In genomic region chr2:48946444-48947048, GRCh38 we compare ENCODE assay signal across 8 cellular contexts.
DNase-seq lines count a peak whose midpoint lies in the region; ATAC-seq and TF ChIP-seq lines count a peak whose summit lies in the region.

No MANE protein-coding gene starts in this region.

- no peaks in the 10 kb centered on the region for H3K36me3 ChIP-seq in DND-41 (ENCODE audit: insufficient read depth, low read length)
- no peaks in the 10 kb centered on the region for H3K36me3 ChIP-seq in neural progenitor cell

- H3K27ac ChIP-seq in DND-41 (ENCODE audit: low read length) (no peak overlapping the region), neural progenitor cell (no peak overlapping the region)

- H4K20me1 ChIP-seq in DND-41 (ENCODE audit: insufficient read depth, low read length): no peaks in the 10 kb centered on the region
- no peaks in the 10 kb centered on the region for H4K20me1 ChIP-seq in neural progenitor cell (ENCODE audit: low read depth)

- H2AFZ ChIP-seq in DND-41 (ENCODE audit: low read depth, low read length) (no peak overlapping the region), neural progenitor cell (replicated peaks) (peak overlapping the region; percentile 5)

- no peaks in the 10 kb centered on the region for H3F3A ChIP-seq in neural progenitor cell (ENCODE audit: low read depth)

- H3K4me1 ChIP-seq in DND-41 (ENCODE audit: insufficient read depth, low read length) (no peaks in the 10 kb centered on the region), neural progenitor cell (no peaks in the 10 kb centered on the region)

- H3K4me1 Mint-ChIP-seq in WTC11: peaks cover 3% of the 10 kb centered on the region
- H3K4me1 Mint-ChIP-seq in neural progenitor cell: peaks cover 3% of the 10 kb centered on the region

- DNase-seq in DND-41: peak; percentile 47
- peak; percentile 79 for DNase-seq in NCI-H2227 (lab: John Stamatoyannopoulos, UW; ENCODE audit: unreplicated experiment)
- DNase-seq in WTC11 (ENCODE audit: low spot score): no peak
- peak; percentile 43 for DNase-seq in fibroblast of villous mesenchyme (ENCODE audit: low read depth)
- DNase-seq in neural progenitor cell (ENCODE audit: low spot score): peak; percentile 74
- no peak for DNase-seq in KG1 (lab: John Stamatoyannopoulos, UW)

- H3K9me3 Mint-ChIP-seq in WTC11: no peaks in the 10 kb centered on the region
- no peaks in the 10 kb centered on the region for H3K9me3 Mint-ChIP-seq in neural progenitor cell

- H3K27me3 Mint-ChIP-seq in WTC11 (ENCODE audit: low read depth): no peaks in the 10 kb centered on the region
- H3K27me3 Mint-ChIP-seq in neural progenitor cell (ENCODE audit: insufficient read depth, low read depth): no peaks in the 10 kb centered on the region

- H3K4me3 ChIP-seq in DND-41 (ENCODE audit: low read depth in 1 of 2, low read length in 2 of 2): no peak overlapping the region
- H3K4me3 ChIP-seq in fibroblast of villous mesenchyme (ENCODE audit: low read depth, low read length): no peak overlapping the region
- no peak overlapping the region for H3K4me3 ChIP-seq in neural progenitor cell

- ATAC-seq in DND-41 (ENCODE audit: insufficient read depth, low read depth): peak; percentile 92
- ATAC-seq in GM19452 (IDR thresholded peaks at IDR 0.05; ENCODE audit: unreplicated experiment): peak; percentile 88
- ATAC-seq in HG03354 (IDR thresholded peaks at IDR 0.05; ENCODE audit: poor library complexity, severe bottlenecking, unreplicated experiment): peak; percentile 95
- peak; percentile 97 for ATAC-seq in WTC11

- H3K27me3 ChIP-seq in DND-41 (ENCODE audit: insufficient read depth, low read length, poor library complexity) (peaks cover 3% of the 10 kb centered on the region), neural progenitor cell (no peaks in the 10 kb centered on the region)

- POLR2A ChIA-PET in WTC11 (lab: Charles Lee): no interaction called here

- peak; percentile 88 for TF ChIP-seq CTCF in DND-41 (IDR thresholded peaks at IDR 0.05; ENCODE audit: borderline replicate concordance, extremely low read depth, low read length, poor library complexity, severe bottlenecking)
- TF ChIP-seq CTCF in WTC11 (IDR thresholded peaks at IDR 0.05): peak; percentile 93
- peak; percentile 80 for TF ChIP-seq CTCF in fibroblast of villous mesenchyme (IDR thresholded peaks at IDR 0.05; ENCODE audit: insufficient read depth, low read depth, low read length)
- TF ChIP-seq CTCF in neural progenitor cell (IDR thresholded peaks at IDR 0.05): peak; percentile 97

- no peaks in the 10 kb centered on the region for H3K36me3 Mint-ChIP-seq in WTC11
- no peaks in the 10 kb centered on the region for H3K36me3 Mint-ChIP-seq in neural progenitor cell

- H3K27ac Mint-ChIP-seq in WTC11 (no peak overlapping the region), neural progenitor cell (no peak overlapping the region)

- no peaks in the 10 kb centered on the region for H3K9me3 ChIP-seq in DND-41 (ENCODE audit: insufficient read depth, low read length, severe bottlenecking)
- no peaks in the 10 kb centered on the region for H3K9me3 ChIP-seq in neural progenitor cell (ENCODE audit: low read depth)

- no peak overlapping the region for H3K9ac ChIP-seq in DND-41 (ENCODE audit: low read depth, low read length)
- H3K9ac ChIP-seq in neural progenitor cell: no peak overlapping the region

- H3K4me3 Mint-ChIP-seq in WTC11: no peak overlapping the region
- H3K4me3 Mint-ChIP-seq in neural progenitor cell: no peak overlapping the region

- H3K4me2 ChIP-seq in DND-41 (ENCODE audit: insufficient read depth, low read length) (no peak overlapping the region), neural progenitor cell (no peak overlapping the region)

- CTCF ChIA-PET in WTC11 (lab: Charles Lee): interaction anchor here (0.6 to 1.8 kb wide), 10 partner anchors 12 to 1198 kb away, joined by 3 to 9 read pairs (median 3); no protein-coding TSS in a partner anchor

- H3K79me2 ChIP-seq in DND-41 (ENCODE audit: insufficient read depth, low read length) (no peaks in the 10 kb centered on the region), neural progenitor cell (ENCODE audit: low read depth) (no peaks in the 10 kb centered on the region)

TF ChIP-seq in WTC11, 78 proteins besides CTCF, POLR2A, EP300 and RAD21:
- no peak for TF ChIP-seq ZNF423 (CRISPR knock-in tag; IDR thresholded peaks at IDR 0.05)
- TF ChIP-seq ZNF512 (CRISPR knock-in tag; IDR thresholded peaks at IDR 0.05; ENCODE audit: borderline replicate concordance): no peak
- TF ChIP-seq ZNF317 (CRISPR knock-in tag; IDR thresholded peaks at IDR 0.05; ENCODE audit: borderline replicate concordance, low read depth): no peak
- TF ChIP-seq CREB1 (CRISPR knock-in tag; IDR thresholded peaks at IDR 0.05): no peak

Comparison
In these comparisons a context has a peak if more than half of its experiments do, and no peak if none do; other contexts are left out.
1. DNase-seq: peak in DND-41 (single experiment), NCI-H2227 (single experiment), fibroblast of villous mesenchyme (single experiment) and neural progenitor cell (single experiment); none in WTC11 (single experiment) and KG1 (single experiment).
2. Peak in every context shown above with its lines, with median percentiles within 50 percentile points of each other: ATAC-seq and CTCF ChIP-seq.